In genomic region chr10:85235258-85235657, GRCh38 we compare ENCODE assay signal across 18 cellular contexts.
DNase-seq lines count a peak whose midpoint lies in the region; ATAC-seq and TF ChIP-seq lines count a peak whose summit lies in the region.
"Had no signal": no experiment of that assay in that cellular context is flagged by ENCODE, and none has a peak within 500 bp of the region (broad histone marks: within the 10 kb centered on the region; RNA-seq: fewer than 3 reads in every experiment).

No MANE protein-coding gene starts in this region.

- peak; percentile 80 for ATAC-seq in left lung
- ATAC-seq: CD8-positive, alpha-beta T cell had no signal

- 33 to 39% methylated on average over 2 of the region's 2 CpGs for WGBS in thyroid gland, 2 donors
- WGBS in mammary epithelial cell (ENCODE audit: low coverage, missing lambda C conversion rate) = 28% methylated on average over 2 of the region's 2 CpGs

- H3K79me2 ChIP-seq in mammary epithelial cell (ENCODE audit: insufficient read depth, low read length) = no peaks in the 10 kb centered on the region

- no peaks in the 10 kb centered on the region for H3K36me3 ChIP-seq in left lung
- H3K36me3 ChIP-seq in thyroid gland = no peaks in the 10 kb centered on the region
- no peaks in the 10 kb centered on the region for H3K36me3 ChIP-seq in mammary epithelial cell (ENCODE audit: insufficient read depth, low read length)
- H3K36me3 ChIP-seq: BLaER1, HAP-1 had no signal

- TF ChIP-seq CTCF in left lung (IDR thresholded peaks at IDR 0.05) = no peak
- no peak for TF ChIP-seq CTCF in thyroid gland (IDR thresholded peaks at IDR 0.05)
- no peak for TF ChIP-seq CTCF in mammary epithelial cell (conservative IDR thresholded peaks at IDR 0.05 in 1 of 2, IDR thresholded peaks at IDR 0.05 in 1 of 2; ENCODE audit: extremely low read depth in 1 of 2, insufficient read depth in 1 of 2, low read depth in 1 of 2, low read length in 2 of 2)

- dilution Hi-C loops in mammary epithelial cell (cut with HindIII; ENCODE audit: low sequenced_read_pairs) = no loop called here

- no peak overlapping the region for H3K4me2 ChIP-seq in mammary epithelial cell (ENCODE audit: insufficient read depth, low read depth, low read length)
- H3K4me2 ChIP-seq: BLaER1 had no signal

- intact Hi-C loops in left lung (cut with DNase I) = no loop called here
- intact Hi-C loops in thyroid gland (cut with DNase I) = no loop called here
- intact Hi-C loops in mammary epithelial cell (cut with micrococcal nuclease) = no loop called here

- H3K27me3 ChIP-seq in left lung (no peaks in the 10 kb centered on the region), thyroid gland (no peaks in the 10 kb centered on the region), mammary epithelial cell (ENCODE audit: insufficient read depth, low read length) (no peaks in the 10 kb centered on the region)
- H3K27me3 ChIP-seq: BLaER1 had no signal

- H3K9ac ChIP-seq in mammary epithelial cell (ENCODE audit: insufficient read depth, low read length) = no peak overlapping the region
- H3K9ac ChIP-seq: BLaER1 had no signal

- H3K9me3 ChIP-seq in left lung = no peaks in the 10 kb centered on the region
- H3K9me3 ChIP-seq in thyroid gland = no peaks in the 10 kb centered on the region
- H3K9me3 ChIP-seq in mammary epithelial cell (replicated peaks; ENCODE audit: insufficient read depth, low read length) = peaks cover 5% of the 10 kb centered on the region
- H3K9me3 ChIP-seq: BLaER1, Caco-2, HAP-1 had no signal

- H3K27ac ChIP-seq in left lung (no peak overlapping the region), thyroid gland (peak overlapping the region; percentile 84 to 95 (median 88)), mammary epithelial cell (ENCODE audit: insufficient read depth, low read depth, low read length) (no peak overlapping the region)
- H3K27ac ChIP-seq: 22Rv1, BLaER1, C4-2B had no signal

- H4K20me1 ChIP-seq in mammary epithelial cell (ENCODE audit: insufficient read depth, low read length) = no peaks in the 10 kb centered on the region
- H4K20me1 ChIP-seq: BLaER1 had no signal

- H2AFZ ChIP-seq in mammary epithelial cell (ENCODE audit: low read depth, low read length) = no peak overlapping the region

- H3K4me3 ChIP-seq in left lung (no peak overlapping the region), thyroid gland (replicated peaks in 1 of 3) (no peak overlapping the region), mammary epithelial cell (replicated peaks in 1 of 3; ENCODE audit: insufficient read depth in 1 of 3, low read depth in 2 of 3, low read length in 3 of 3) (no peak overlapping the region)
- H3K4me3 ChIP-seq: BLaER1, HAP-1 had no signal

- no peaks in the 10 kb centered on the region for H3K4me1 ChIP-seq in left lung
- peaks cover 36 to 48% of the 10 kb centered on the region in 2 donors for H3K4me1 ChIP-seq in thyroid gland
- H3K4me1 ChIP-seq in mammary epithelial cell (ENCODE audit: insufficient read depth, low read length) = no peaks in the 10 kb centered on the region
- H3K4me1 ChIP-seq: Caco-2, HAP-1 had no signal

- in situ Hi-C loops in mammary epithelial cell (cut with MboI; ENCODE audit: low sequenced_read_pairs in 2 of 2) = no loop called here

- CTCF ChIA-PET in mammary epithelial cell (lab: Charles Lee; ENCODE audit: low non-redundant PET) = no interaction called here

- no TSS peak for BruUV-seq in mammary epithelial cell (replicated peaks; lab: Mats Ljungman, UMichigan)

- DNase-seq in DMS79 (lab: John Stamatoyannopoulos, UW) (peak; percentile 56), DMS79 treated with DMSO at 0.1 percent for 48 hours (lab: John Stamatoyannopoulos, UW) (no peak), NCI-H748 (lab: John Stamatoyannopoulos, UW; ENCODE audit: unreplicated experiment) (peak; percentile 44), NCI-H748 treated with DMSO at 0.1 percent for 48 hours (lab: John Stamatoyannopoulos, UW) (no peak), left lung (no peak), thyroid gland (peak; percentile 60 to 61), NCI-H1694 (lab: John Stamatoyannopoulos, UW) (no peak), mammary epithelial cell (no peak)
- DNase-seq: Caco-2; CD4-positive, CD25-positive, alpha-beta regulatory T cell; CD8-positive, alpha-beta T cell; GF-D8; GOT3; HFFc6 had no signal

- peak in 1 of 2 donors; percentile 36 for TF ChIP-seq POLR2A in thyroid gland (IDR thresholded peaks at IDR 0.05)

Comparison
In these comparisons a context has a peak if more than half of its experiments do, and no peak if none do; other contexts are left out.
1. DNase-seq: peak in DMS79 (single experiment), NCI-H748 (single experiment) and thyroid gland (2 of 2); none in DMS79 treated with DMSO at 0.1 percent for 48 hours (single experiment), NCI-H748 treated with DMSO at 0.1 percent for 48 hours (single experiment), left lung (0 of 2), NCI-H1694 (single experiment) and mammary epithelial cell (single experiment).
2. H3K27ac ChIP-seq: peak in thyroid gland (3 of 3); none in left lung (0 of 2) and mammary epithelial cell (single experiment).